ENCODE assay signal across 19 cellular contexts in genomic region chr13:71902676-71903075, GRCh38. TPM values are rescaled to one million over a fixed set of nuclear protein-coding genes. Genes with fewer than 3 reads are reported as not detected.
DNase-seq lines count a peak whose midpoint lies in the region; ATAC-seq, FAIRE-seq and TF ChIP-seq lines count a peak whose summit lies in the region.
"Had no signal": no experiment of that assay in that cellular context is flagged by ENCODE, and none has a peak within 500 bp of the region (broad histone marks: within the 10 kb centered on the region; RNA-seq: fewer than 3 reads in every experiment).

No MANE protein-coding gene starts in this region.

- H3K36me3 ChIP-seq in neuronal stem cell (replicated peaks in 1 of 2; ENCODE audit: control insufficient read depth in 2 of 2, insufficient read depth in 2 of 2, low read length in 2 of 2) (no peaks in the 10 kb centered on the region), HAP-1 (replicated peaks) (no peaks in the 10 kb centered on the region)

- no peak overlapping the region for H2BK5ac ChIP-seq in neuronal stem cell (ENCODE audit: low read length)

- peaks cover 6% of the 10 kb centered on the region for H3K4me1 Mint-ChIP-seq in WTC11
- H3K4me1 Mint-ChIP-seq: CD4-positive, alpha-beta memory T cell had no signal

- H3K4me1 ChIP-seq in neuronal stem cell (ENCODE audit: control insufficient read depth in 2 of 2, insufficient read depth in 1 of 2, low read depth in 1 of 2, low read length in 2 of 2), result no peaks in the 10 kb centered on the region
- H3K4me1 ChIP-seq in HAP-1, result peaks cover 3% of the 10 kb centered on the region; the same call in 1 of the 2 replicates

- H3K14ac ChIP-seq in neuronal stem cell (ENCODE audit: low read length), result no peak overlapping the region

- no peak for FAIRE-seq in D721Med (lab: Jason Lieb, UNC)
- no peak for FAIRE-seq in GM19239 (lab: Jason Lieb, UNC)
- FAIRE-seq: GM12878, H1 had no signal

- no peaks in the 10 kb centered on the region for H3K36me3 Mint-ChIP-seq in WTC11
- H3K36me3 Mint-ChIP-seq: CD4-positive, alpha-beta memory T cell had no signal

- no peaks in the 10 kb centered on the region for H3K27me3 ChIP-seq in neuronal stem cell (ENCODE audit: control insufficient read depth in 3 of 3, insufficient read depth in 3 of 3, low read depth in 1 of 3, low read length in 3 of 3)
- no peaks in the 10 kb centered on the region for H3K27me3 ChIP-seq in HAP-1 (ENCODE audit: low read depth)

- no peak overlapping the region for H2AK5ac ChIP-seq in neuronal stem cell (ENCODE audit: low read depth, low read length)

- ATAC-seq in WTC11 (peak; percentile 60), GM21360 (IDR thresholded peaks at IDR 0.05; ENCODE audit: unreplicated experiment) (no peak)
- ATAC-seq: GM12878, HCT116 had no signal

- no peak overlapping the region for H3K4me3 Mint-ChIP-seq in WTC11
- H3K4me3 Mint-ChIP-seq: CD4-positive, alpha-beta memory T cell had no signal

- no peak for TF ChIP-seq CTCF in WTC11 (IDR thresholded peaks at IDR 0.05)
- no peak for TF ChIP-seq CTCF in D721Med (IDR thresholded peaks at IDR 0.05; ENCODE audit: insufficient read depth, missing control alignments)

- H2AFZ ChIP-seq in neuronal stem cell (ENCODE audit: low read length), result no peak overlapping the region

- H3K18ac ChIP-seq in neuronal stem cell (ENCODE audit: low read length), result peak overlapping the region; percentile 52

- no peak overlapping the region for H3K9ac ChIP-seq in neuronal stem cell (ENCODE audit: low read depth, low read length, poor library complexity)

- no peaks in the 10 kb centered on the region for H3K9me3 Mint-ChIP-seq in WTC11

- no peak overlapping the region for H3K4ac ChIP-seq in neuronal stem cell (ENCODE audit: low read length)

- H3K4me3 ChIP-seq in neuronal stem cell (ENCODE audit: low read length in 2 of 2), result no peak overlapping the region
- H3K4me3 ChIP-seq in HAP-1, result no peak overlapping the region
- H3K4me3 ChIP-seq: GM12878 had no signal

- in situ Hi-C loops in HAP-1 (cut with MboI; ENCODE audit: low sequenced_read_pairs), result no loop called here

- H4K91ac ChIP-seq in neuronal stem cell (ENCODE audit: low read depth, low read length, poor library complexity), result no peak overlapping the region

- no peak overlapping the region for H3K27ac ChIP-seq in neuronal stem cell (replicated peaks; ENCODE audit: low read length)

- CTCF ChIA-PET in WTC11 (lab: Charles Lee), result interaction anchor here (0.9 to 1.4 kb wide), 2 partner anchors 14 to 33 kb away, joined by 3 read pairs; no protein-coding TSS in a partner anchor

- no peak overlapping the region for H2BK15ac ChIP-seq in neuronal stem cell (ENCODE audit: low read length)

- H4K8ac ChIP-seq in neuronal stem cell (ENCODE audit: low read depth, low read length), result no peak overlapping the region

- DNase-seq in WTC11 (ENCODE audit: low spot score), result no peak
- peak; percentile 16 for DNase-seq in iPS-NIHi7 (ENCODE audit: extremely low spot score)
- DNase-seq in neuronal stem cell (ENCODE audit: low spot score), result no peak
- no peak for DNase-seq in D721Med (ENCODE audit: insufficient read length, low spot score)
- no peak for DNase-seq in HAP-1 (ENCODE audit: low spot score in 2 of 2)
- no peak for DNase-seq in GM19239 (ENCODE audit: insufficient read length, low spot score)
- DNase-seq: C1 segment of cervical spinal cord; Calu3; CD4-positive, alpha-beta memory T cell; COR-L47; DMS153; DND-41; GDM1; H7 had no signal

- H3K79me1 ChIP-seq in neuronal stem cell (ENCODE audit: low read depth, low read length), result no peaks in the 10 kb centered on the region

- WGBS in neuronal stem cell (ENCODE audit: extremely low coverage in 2 of 2, insufficient read length in 2 of 2, insufficient replicate concordance in 1 of 2), 2 donors, result no CpG with 5 or more reads among the region's 1 CpG

- POLR2A ChIA-PET in WTC11 (lab: Charles Lee), result interaction anchor here (0.6 kb wide), 1 partner anchor 17 kb away, joined by 6 read pairs; no protein-coding TSS in a partner anchor

- no peaks in the 10 kb centered on the region; the same call in 1 of the 2 replicates for H3K27me3 Mint-ChIP-seq in WTC11 (ENCODE audit: low read depth)
- H3K27me3 Mint-ChIP-seq: CD4-positive, alpha-beta memory T cell had no signal

- H3K23ac ChIP-seq in neuronal stem cell (ENCODE audit: low read depth, low read length, poor library complexity), result no peak overlapping the region

- H3K27ac Mint-ChIP-seq in WTC11, result no peak overlapping the region
- H3K27ac Mint-ChIP-seq: CD4-positive, alpha-beta memory T cell had no signal

- no peak overlapping the region for H2BK120ac ChIP-seq in neuronal stem cell (ENCODE audit: low read depth, low read length)

- no peak overlapping the region for H3K4me2 ChIP-seq in neuronal stem cell (ENCODE audit: insufficient read depth, low read length, poor library complexity, severe bottlenecking)

- H3K9me3 ChIP-seq in neuronal stem cell (replicated peaks in 1 of 2; ENCODE audit: control insufficient read depth in 2 of 2, insufficient read depth in 1 of 2, low read depth in 1 of 2, low read length in 2 of 2) (no peaks in the 10 kb centered on the region), HAP-1 (no peaks in the 10 kb centered on the region)

- no peak overlapping the region for H2BK12ac ChIP-seq in neuronal stem cell (ENCODE audit: low read length)

TF ChIP-seq in WTC11, 78 proteins besides CTCF, POLR2A, EP300 and RAD21 (continues in another document):
- no peak for TF ChIP-seq ARID4B (CRISPR knock-in tag; IDR thresholded peaks at IDR 0.05; ENCODE audit: borderline replicate concordance)
- TF ChIP-seq FOXP4 (CRISPR knock-in tag; IDR thresholded peaks at IDR 0.05), result no peak
- TF ChIP-seq ZNF121 (CRISPR knock-in tag; IDR thresholded peaks at IDR 0.05), result no peak
- TF ChIP-seq IRF1 (CRISPR knock-in tag; IDR thresholded peaks at IDR 0.05), result no peak
- TF ChIP-seq E2F5 (CRISPR knock-in tag; IDR thresholded peaks at IDR 0.05), result no peak
- no peak for TF ChIP-seq NR2C2 (CRISPR knock-in tag; IDR thresholded peaks at IDR 0.05)

RNA-seq across cellular contexts. Expression of gene DACH1, which starts 35.7 kb away (rescaled TPM):
- total RNA-seq in WTC11 (2021), result 0.31 to 0.39 TPM (median 0.37 TPM) in 3 replicates
- 17.9 TPM for polyA plus RNA-seq in neuronal stem cell (2013, experiment 1 of 2)
- polyA plus RNA-seq in neuronal stem cell (2013, experiment 2 of 2), result 19.5 TPM
- total RNA-seq: A172; CD4-positive, alpha-beta memory T cell had no signal
- polyA plus RNA-seq: CD4-positive, alpha-beta memory T cell; GM12878 had no signal
